Comparison of ENCODE assay signal across 16 cellular contexts in the genomic region with DNA sequence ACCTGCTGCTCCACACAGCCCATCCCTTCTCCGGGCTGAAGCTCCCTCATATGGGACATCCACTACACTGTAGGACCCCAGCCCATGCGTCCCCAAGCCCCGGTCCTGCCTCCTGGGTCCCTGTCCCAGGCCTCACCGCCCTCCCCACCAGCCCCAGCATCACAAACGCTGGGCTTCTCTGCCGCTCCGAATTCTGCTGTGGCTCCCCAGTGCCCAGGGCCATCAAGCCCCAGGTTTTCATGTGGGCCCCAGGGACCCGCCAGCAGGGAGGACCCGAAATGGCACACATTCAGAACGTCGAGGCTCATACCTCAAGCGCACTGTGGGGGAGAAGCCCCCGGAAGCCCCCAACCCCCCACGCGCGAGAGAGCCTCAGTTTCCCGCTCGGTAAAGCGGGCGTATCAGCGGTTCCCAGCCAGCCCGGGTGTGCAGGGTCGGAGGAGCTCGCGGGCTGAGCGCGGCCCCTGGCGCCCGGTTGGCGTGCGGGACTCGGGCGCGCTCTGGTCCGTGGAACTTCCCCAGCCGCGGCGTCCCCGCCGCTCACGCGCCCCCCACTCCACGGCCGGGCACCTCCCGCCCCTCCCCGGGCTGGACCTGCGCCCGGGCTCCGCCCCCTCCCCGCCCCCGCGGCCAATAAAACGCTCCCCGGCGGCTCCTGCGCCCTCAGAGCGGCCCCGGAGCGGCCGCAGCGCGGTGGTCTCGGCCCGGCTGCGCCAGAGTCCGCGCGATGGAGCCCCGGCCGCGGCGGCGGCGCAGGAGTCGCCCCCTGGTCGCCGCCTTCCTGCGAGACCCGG. TPM values are rescaled to one million over a fixed set of nuclear protein-coding genes. Genes with fewer than 3 reads are reported as not detected.
A peak's percentile ranks its signal among the peaks of the same experiment; 100 is the strongest.
DNase-seq lines count a peak whose midpoint lies in the region; ATAC-seq and TF ChIP-seq lines count a peak whose summit lies in the region.
"Had no signal": no experiment of that assay in that cellular context is flagged by ENCODE, and none has a peak within 500 bp of the region (broad histone marks: within the 10 kb centered on the region; RNA-seq: fewer than 3 reads in every experiment).

A gene with protein sequence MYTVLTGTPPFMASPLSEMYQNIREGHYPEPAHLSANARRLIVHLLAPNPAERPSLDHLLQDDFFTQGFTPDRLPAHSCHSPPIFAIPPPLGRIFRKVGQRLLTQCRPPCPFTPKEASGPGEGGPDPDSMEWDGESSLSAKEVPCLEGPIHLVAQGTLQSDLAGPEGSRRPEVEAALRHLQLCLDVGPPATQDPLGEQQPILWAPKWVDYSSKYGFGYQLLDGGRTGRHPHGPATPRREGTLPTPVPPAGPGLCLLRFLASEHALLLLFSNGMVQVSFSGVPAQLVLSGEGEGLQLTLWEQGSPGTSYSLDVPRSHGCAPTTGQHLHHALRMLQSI (plus strand): TSS at position 666 of the 794 bp plus-strand sequence. CDS start 2,920 bp downstream, outside the sequence.

- H3K9me3 ChIP-seq in iPS-18c (ENCODE audit: control insufficient read depth, insufficient read depth, low read length): no peaks in the 10 kb centered on the region
- no peaks in the 10 kb centered on the region for H3K9me3 ChIP-seq in prostate gland
- H3K9me3 ChIP-seq: pancreas had no signal

- in situ Hi-C loops in G401 (cut with HindIII; ENCODE audit: low sequenced_read_pairs): no loop called here

- POLR2A ChIA-PET in WTC11 (lab: Charles Lee): no interaction called here

- H3K4me3 Mint-ChIP-seq in WTC11: peak within 1 kb of the TSS; percentile 68
- H3K4me3 Mint-ChIP-seq: activated CD4-positive, alpha-beta memory T cell treated with anti-CD3 and anti-CD28 coated beads for 36 hours; stimulated activated naive CD8-positive, alpha-beta T cell treated with anti-CD3 and anti-CD28 coated beads, Interleukin-15, Interleukin-2, amounts not matched to agents 100 ng/mL and 50 ng/mL, for 24 hours; T-helper 1 cell treated with Interleukin-12 subunit alpha and Interleukin-12 subunit beta and Interleukin-4 antibody, amounts not matched to agents 30 μg/mL and 1 μg/mL, for 36 hours had no signal

- H3K4me1 Mint-ChIP-seq in WTC11: peaks cover 5% of the 10 kb centered on the region

- H3K4me3 ChIP-seq in iPS-18c (ENCODE audit: insufficient read depth, low read depth, low read length): peak within 1 kb of the TSS; percentile 36
- H3K4me3 ChIP-seq in prostate gland: peak within 1 kb of the TSS; percentile 16 to 27

- no peak within 1 kb of the TSS for H3K27ac Mint-ChIP-seq in WTC11
- H3K27ac Mint-ChIP-seq: activated CD4-positive, alpha-beta memory T cell treated with anti-CD3 and anti-CD28 coated beads for 36 hours; CD4-positive, CD25-positive, alpha-beta regulatory T cell; stimulated activated naive CD8-positive, alpha-beta T cell treated with anti-CD3 and anti-CD28 coated beads, Interleukin-15, Interleukin-2, amounts not matched to agents 100 ng/mL and 50 ng/mL, for 24 hours; T-helper 1 cell treated with Interleukin-12 subunit alpha and Interleukin-12 subunit beta and Interleukin-4 antibody, amounts not matched to agents 30 μg/mL and 1 μg/mL, for 36 hours had no signal

- TF ChIP-seq POLR2A in prostate gland (IDR thresholded peaks at IDR 0.05): no peak

- H3K27me3 Mint-ChIP-seq in WTC11 (ENCODE audit: low read depth): peaks cover 48% of the 10 kb centered on the region

- H3K36me3 Mint-ChIP-seq in WTC11: no peaks in the 10 kb centered on the region
- H3K36me3 Mint-ChIP-seq: activated CD4-positive, alpha-beta memory T cell treated with anti-CD3 and anti-CD28 coated beads for 36 hours; CD4-positive, CD25-positive, alpha-beta regulatory T cell had no signal

- peaks cover 8% of the 10 kb centered on the region for H3K27me3 ChIP-seq in prostate gland (replicated peaks; ENCODE audit: insufficient read depth)

- H3K9me3 Mint-ChIP-seq in WTC11: no peaks in the 10 kb centered on the region
- H3K9me3 Mint-ChIP-seq: activated CD4-positive, alpha-beta memory T cell treated with anti-CD3 and anti-CD28 coated beads for 36 hours; stimulated activated naive CD8-positive, alpha-beta T cell treated with anti-CD3 and anti-CD28 coated beads, Interleukin-15, Interleukin-2, amounts not matched to agents 100 ng/mL and 50 ng/mL, for 24 hours; T-helper 1 cell treated with Interleukin-12 subunit alpha and Interleukin-12 subunit beta and Interleukin-4 antibody, amounts not matched to agents 30 μg/mL and 1 μg/mL, for 36 hours had no signal

- H3K27ac ChIP-seq in prostate gland: no peak within 1 kb of the TSS
- H3K27ac ChIP-seq: pancreas had no signal

- 47% methylated on average over 9 of the region's 79 CpGs for WGBS in prostate gland

- peak; percentile 68 for ATAC-seq in WTC11
- no peak for ATAC-seq in GM21360 (IDR thresholded peaks at IDR 0.05; ENCODE audit: unreplicated experiment)
- ATAC-seq: Panc1 had no signal

- intact Hi-C loops in prostate gland (cut with DNase I): no loop called here

- H3K4me1 ChIP-seq in prostate gland (replicated peaks): no peaks in the 10 kb centered on the region
- H3K4me1 ChIP-seq: pancreas had no signal

- CTCF ChIA-PET in WTC11 (lab: Charles Lee): interaction anchor here (0.6 to 1.4 kb wide), 7 partner anchors 9 to 314 kb away, joined by 3 to 7 read pairs (median 4); no protein-coding TSS in a partner anchor

- H3K36me3 ChIP-seq in prostate gland: no peaks in the 10 kb centered on the region
- H3K36me3 ChIP-seq: pancreas had no signal

- TF ChIP-seq CTCF in WTC11 (IDR thresholded peaks at IDR 0.05): no peak
- TF ChIP-seq CTCF in prostate gland (IDR thresholded peaks at IDR 0.05): peak in 1 of 4 experiments; percentile 13

- DNase-seq in G401 (ENCODE audit: low spot score) (peak; percentile 58), WTC11 (ENCODE audit: low spot score) (peak; percentile 56), prostate gland (ENCODE audit: low spot score) (no peak), NCI-H1436 treated with DMSO at 0.1 percent for 48 hours (lab: John Stamatoyannopoulos, UW) (no peak), occipital lobe (lab: John Stamatoyannopoulos, UW) (no peak)
- DNase-seq: activated CD4-positive, alpha-beta memory T cell treated with anti-CD3 and anti-CD28 coated beads for 36 hours; activated gamma-delta T cell; CD4-positive, CD25-positive, alpha-beta regulatory T cell; NCI-H226; pancreas; stimulated activated CD4-positive, alpha-beta T cell treated with anti-CD3 and anti-CD28 coated beads, Interleukin-2, amount 100 ng/mL, for 48 hours had no signal

TF ChIP-seq in WTC11, 78 proteins besides CTCF, POLR2A, EP300 and RAD21:
- TF ChIP-seq, protein P1, sequence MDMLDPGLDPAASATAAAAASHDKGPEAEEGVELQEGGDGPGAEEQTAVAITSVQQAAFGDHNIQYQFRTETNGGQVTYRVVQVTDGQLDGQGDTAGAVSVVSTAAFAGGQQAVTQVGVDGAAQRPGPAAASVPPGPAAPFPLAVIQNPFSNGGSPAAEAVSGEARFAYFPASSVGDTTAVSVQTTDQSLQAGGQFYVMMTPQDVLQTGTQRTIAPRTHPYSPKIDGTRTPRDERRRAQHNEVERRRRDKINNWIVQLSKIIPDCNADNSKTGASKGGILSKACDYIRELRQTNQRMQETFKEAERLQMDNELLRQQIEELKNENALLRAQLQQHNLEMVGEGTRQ (CRISPR knock-in tag; IDR thresholded peaks at IDR 0.05): peak; percentile 19; the same call in 1 of the 2 replicates
- TF ChIP-seq ZNF317 (CRISPR knock-in tag; IDR thresholded peaks at IDR 0.05; ENCODE audit: borderline replicate concordance, low read depth) (no peak), FOXJ3 (CRISPR knock-in tag; IDR thresholded peaks at IDR 0.05; ENCODE audit: borderline replicate concordance) (no peak), GTF2I (CRISPR knock-in tag; conservative IDR thresholded peaks at IDR 0.05) (peak; percentile 87)
- TF ChIP-seq, protein P2, sequence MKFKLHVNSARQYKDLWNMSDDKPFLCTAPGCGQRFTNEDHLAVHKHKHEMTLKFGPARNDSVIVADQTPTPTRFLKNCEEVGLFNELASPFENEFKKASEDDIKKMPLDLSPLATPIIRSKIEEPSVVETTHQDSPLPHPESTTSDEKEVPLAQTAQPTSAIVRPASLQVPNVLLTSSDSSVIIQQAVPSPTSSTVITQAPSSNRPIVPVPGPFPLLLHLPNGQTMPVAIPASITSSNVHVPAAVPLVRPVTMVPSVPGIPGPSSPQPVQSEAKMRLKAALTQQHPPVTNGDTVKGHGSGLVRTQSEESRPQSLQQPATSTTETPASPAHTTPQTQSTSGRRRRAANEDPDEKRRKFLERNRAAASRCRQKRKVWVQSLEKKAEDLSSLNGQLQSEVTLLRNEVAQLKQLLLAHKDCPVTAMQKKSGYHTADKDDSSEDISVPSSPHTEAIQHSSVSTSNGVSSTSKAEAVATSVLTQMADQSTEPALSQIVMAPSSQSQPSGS (CRISPR knock-in tag; IDR thresholded peaks at IDR 0.05; ENCODE audit: borderline replicate concordance, low read depth): no peak

RNA-seq across cellular contexts. Expression of the gene that starts here (rescaled TPM):
- not detected in 2 replicates for total RNA-seq in G401 (2014; rRNA removed; shearing (Covaris generic))
- total RNA-seq in WTC11 (2021) (0.60 to 1.4 TPM (median 0.62 TPM) in 3 replicates), prostate gland (10 to 100 TPM in 1 of 2 donors, not detected in 1; 28.8 TPM), occipital lobe (not detected)
- total RNA-seq: activated CD4-positive, alpha-beta memory T cell treated with anti-CD3 and anti-CD28 coated beads for 36 hours; CD4-positive, CD25-positive, alpha-beta regulatory T cell; pancreas had no signal

Comparison
In these comparisons a context has a peak if more than half of its experiments do, and no peak if none do; other contexts are left out.
1. Peak in DNase-seq in G401; RNA of the gene not detected or under 1 TPM.